Comparison of ENCODE assay signal across 8 cellular contexts in genomic region chr1:162822391-162823200, GRCh38. TPM values are rescaled to one million over a fixed set of nuclear protein-coding genes. Genes with fewer than 3 reads are reported as not detected.
DNase-seq lines count a peak whose midpoint lies in the region; ATAC-seq and TF ChIP-seq lines count a peak whose summit lies in the region.

No MANE protein-coding gene starts in this region.

- no peak; the same call in 1 of the 2 replicates for TF ChIP-seq CTCF in HFFc6 (IDR thresholded peaks at IDR 0.05)
- TF ChIP-seq CTCF in fibroblast of mammary gland (conservative IDR thresholded peaks at IDR 0.05; ENCODE audit: control insufficient read depth, insufficient read depth, low read depth, low read length): no peak

- peak overlapping the region; percentile 89 for H3K4me3 Mint-ChIP-seq in HFFc6
- peak overlapping the region; percentile 77 for H3K4me3 Mint-ChIP-seq in T-helper 2 cell treated with Interferon-gamma antibody and Interleukin-4, amounts not matched to agents 5 μg/mL and 100 μg/mL, for 36 hours
- peak overlapping the region; percentile 76 for H3K4me3 Mint-ChIP-seq in natural killer cell treated with Interleukin-12 subunit alpha and Interleukin-12 subunit beta and Interleukin-15 and Interleukin-18, amount 100 ng/mL, for 72 hours

- DNase-seq in AG20443 (ENCODE audit: low spot score): peak; percentile 52
- no peak for DNase-seq in HFFc6
- DNase-seq in T-helper 2 cell treated with Interferon-gamma antibody and Interleukin-4, amounts not matched to agents 5 μg/mL and 100 μg/mL, for 36 hours (ENCODE audit: low spot score): no peak
- peak; percentile 11 for DNase-seq in fibroblast of mammary gland (ENCODE audit: low read depth)
- DNase-seq in natural killer cell treated with Interleukin-12 subunit alpha and Interleukin-12 subunit beta and Interleukin-15 and Interleukin-18, amount 100 ng/mL, for 72 hours (ENCODE audit: low spot score): no peak
- DNase-seq in stimulated activated naive CD4-positive, alpha-beta T cell (lab: John Stamatoyannopoulos, UW): no peak
- no peak for DNase-seq in effector CD4-positive, alpha-beta T cell

- ATAC-seq in natural killer cell treated with Interleukin-12 subunit alpha and Interleukin-12 subunit beta and Interleukin-15 and Interleukin-18, amount 100 ng/mL, for 72 hours: peak; percentile 62 to 67
- ATAC-seq in HG02981 (IDR thresholded peaks at IDR 0.05; ENCODE audit: unreplicated experiment): no peak

- H3K4me1 Mint-ChIP-seq in HFFc6 (ENCODE audit: low read depth): peaks cover 37% of the 10 kb centered on the region
- H3K4me1 Mint-ChIP-seq in T-helper 2 cell treated with Interferon-gamma antibody and Interleukin-4, amounts not matched to agents 5 μg/mL and 100 μg/mL, for 36 hours (ENCODE audit: low read depth): peaks cover 16% of the 10 kb centered on the region
- peaks cover 15 to 21% of the 10 kb centered on the region in 2 donors for H3K4me1 Mint-ChIP-seq in natural killer cell treated with Interleukin-12 subunit alpha and Interleukin-12 subunit beta and Interleukin-15 and Interleukin-18, amount 100 ng/mL, for 72 hours (ENCODE audit: low read depth in 2 of 2)

- H3K9me3 Mint-ChIP-seq in HFFc6: no peaks in the 10 kb centered on the region
- no peaks in the 10 kb centered on the region for H3K9me3 Mint-ChIP-seq in T-helper 2 cell treated with Interferon-gamma antibody and Interleukin-4, amounts not matched to agents 5 μg/mL and 100 μg/mL, for 36 hours
- no peaks in the 10 kb centered on the region for H3K9me3 Mint-ChIP-seq in natural killer cell treated with Interleukin-12 subunit alpha and Interleukin-12 subunit beta and Interleukin-15 and Interleukin-18, amount 100 ng/mL, for 72 hours

- no peaks in the 10 kb centered on the region for H3K27me3 Mint-ChIP-seq in HFFc6 (ENCODE audit: insufficient read depth)
- H3K27me3 Mint-ChIP-seq in T-helper 2 cell treated with Interferon-gamma antibody and Interleukin-4, amounts not matched to agents 5 μg/mL and 100 μg/mL, for 36 hours (ENCODE audit: low read depth): peaks cover 31% of the 10 kb centered on the region
- H3K27me3 Mint-ChIP-seq in natural killer cell treated with Interleukin-12 subunit alpha and Interleukin-12 subunit beta and Interleukin-15 and Interleukin-18, amount 100 ng/mL, for 72 hours: peaks cover 7 to 14% of the 10 kb centered on the region in 2 donors

- no peaks in the 10 kb centered on the region for H3K36me3 Mint-ChIP-seq in HFFc6 (ENCODE audit: low read depth)
- peaks cover 1% of the 10 kb centered on the region for H3K36me3 Mint-ChIP-seq in T-helper 2 cell treated with Interferon-gamma antibody and Interleukin-4, amounts not matched to agents 5 μg/mL and 100 μg/mL, for 36 hours (ENCODE audit: low read depth)
- H3K36me3 Mint-ChIP-seq in natural killer cell treated with Interleukin-12 subunit alpha and Interleukin-12 subunit beta and Interleukin-15 and Interleukin-18, amount 100 ng/mL, for 72 hours: no peaks in the 10 kb centered on the region

- no peak overlapping the region for H3K27ac Mint-ChIP-seq in HFFc6
- H3K27ac Mint-ChIP-seq in T-helper 2 cell treated with Interferon-gamma antibody and Interleukin-4, amounts not matched to agents 5 μg/mL and 100 μg/mL, for 36 hours: no peak overlapping the region
- no peak overlapping the region for H3K27ac Mint-ChIP-seq in natural killer cell treated with Interleukin-12 subunit alpha and Interleukin-12 subunit beta and Interleukin-15 and Interleukin-18, amount 100 ng/mL, for 72 hours

- peak overlapping the region; percentile 50 for H3K4me3 ChIP-seq in fibroblast of mammary gland (ENCODE audit: control insufficient read depth, low read depth, low read length)

RNA-seq across cellular contexts. Expression of gene HSD17B7, which starts 32.1 kb away (rescaled TPM):
- total RNA-seq in HFFc6 (2021; fragmentation: NEBNext Ultra II Directional; extraction: Animal tissue kit (Norgen Biotek cat#: 25700)): 1 to 10 TPM; 3.1 to 6.2 (median 4.4) TPM
- total RNA-seq in natural killer cell treated with Interleukin-12 subunit alpha and Interleukin-12 subunit beta and Interleukin-15 and Interleukin-18, amount 100 ng/mL, for 72 hours: 10 to 100 TPM; 24.7 to 54.7 TPM

RNA-seq across cellular contexts. Expression of gene CCDC190, which starts 38.4 kb away (rescaled TPM):
- under 1 TPM in 3 of 6 experiments, not detected in 3; 0.07 to 0.21 (median 0.14) TPM for total RNA-seq in HFFc6 (2021; fragmentation: NEBNext Ultra II Directional; extraction: Animal tissue kit (Norgen Biotek cat#: 25700))
- not detected for total RNA-seq in natural killer cell treated with Interleukin-12 subunit alpha and Interleukin-12 subunit beta and Interleukin-15 and Interleukin-18, amount 100 ng/mL, for 72 hours

Comparison
In these comparisons a context has a peak if more than half of its experiments do, and no peak if none do; other contexts are left out.
1. DNase-seq: peak in AG20443 (single experiment) and fibroblast of mammary gland (single experiment); none in HFFc6 (single experiment), T-helper 2 cell treated with Interferon-gamma antibody and Interleukin-4, amounts not matched to agents 5 μg/mL and 100 μg/mL, for 36 hours (single experiment), natural killer cell treated with Interleukin-12 subunit alpha and Interleukin-12 subunit beta and Interleukin-15 and Interleukin-18, amount 100 ng/mL, for 72 hours (single experiment), stimulated activated naive CD4-positive, alpha-beta T cell (0 of 6) and effector CD4-positive, alpha-beta T cell (single experiment).
2. Peak in every context shown above with its lines, with median percentiles within 50 percentile points of each other: H3K4me3 Mint-ChIP-seq.